9 cellular contexts compared by ENCODE assay signal in the genomic region with DNA sequence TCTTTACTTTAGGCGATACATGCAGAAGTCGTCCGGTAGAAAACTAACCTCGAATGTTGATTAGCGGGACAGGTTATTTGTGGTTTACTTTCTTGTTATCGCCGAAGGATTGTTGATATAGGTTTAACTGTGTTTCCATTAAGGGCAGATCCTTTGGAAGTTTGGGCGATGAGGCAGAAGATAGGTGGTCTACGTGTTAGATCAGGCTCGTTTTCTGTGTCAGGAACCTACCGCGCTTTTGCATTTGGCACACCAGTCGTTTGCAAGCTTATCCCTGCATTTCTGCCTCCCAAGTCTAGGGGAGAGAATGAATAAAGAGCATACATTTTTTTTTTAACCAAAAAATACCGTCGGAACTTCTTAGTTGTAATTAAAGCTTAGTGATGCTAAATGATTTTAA. TPM values are rescaled to one million over a fixed set of nuclear protein-coding genes. Genes with fewer than 3 reads are reported as not detected.
DNase-seq lines count a peak whose midpoint lies in the region; ATAC-seq and TF ChIP-seq lines count a peak whose summit lies in the region.
"Had no signal": no experiment of that assay in that cellular context is flagged by ENCODE, and none has a peak within 500 bp of the region (broad histone marks: within the 10 kb centered on the region; RNA-seq: fewer than 3 reads in every experiment).

No MANE protein-coding gene starts in this region.

- no peaks in the 10 kb centered on the region for H3K27me3 Mint-ChIP-seq in CD8-positive, alpha-beta memory T cell
- H3K27me3 Mint-ChIP-seq in HFFc6 (ENCODE audit: insufficient read depth), result peaks cover 13% of the 10 kb centered on the region; the same call in 1 of the 2 replicates

- no peak for ATAC-seq in GM21723 (IDR thresholded peaks at IDR 0.05; ENCODE audit: unreplicated experiment)
- no peak for ATAC-seq in GM18861 (IDR thresholded peaks at IDR 0.05; ENCODE audit: unreplicated experiment)

- peaks cover 21% of the 10 kb centered on the region for H3K4me1 ChIP-seq in CD8-positive, alpha-beta memory T cell (ENCODE audit: insufficient read depth, low read length)

- POLR2A ChIA-PET in CD8-positive, alpha-beta memory T cell (lab: Charles Lee), result interaction anchor here (0.9 kb wide), 1 partner anchor 244 kb away, joined by 6 read pairs; no protein-coding TSS in a partner anchor

- no peaks in the 10 kb centered on the region for H3K27me3 ChIP-seq in CD8-positive, alpha-beta memory T cell (ENCODE audit: insufficient read depth, low read length, poor library complexity, severe bottlenecking)
- H3K27me3 ChIP-seq: cardiac muscle cell had no signal

- H3K9me3 ChIP-seq in CD8-positive, alpha-beta memory T cell (ENCODE audit: low read length), result no peaks in the 10 kb centered on the region

- H3K36me3 ChIP-seq in CD8-positive, alpha-beta memory T cell (ENCODE audit: insufficient read depth, low read length), result no peaks in the 10 kb centered on the region
- H3K36me3 ChIP-seq: cardiac muscle cell had no signal

- H3K4me1 Mint-ChIP-seq in CD8-positive, alpha-beta memory T cell, result peaks cover 0 to 46% (median 0%) of the 10 kb centered on the region in 3 donors
- H3K4me1 Mint-ChIP-seq in HFFc6 (ENCODE audit: low read depth), result peaks cover 22% of the 10 kb centered on the region

- CTCF ChIA-PET in CD8-positive, alpha-beta memory T cell (lab: Charles Lee), result no interaction called here

- no peak for TF ChIP-seq CTCF in HFFc6 (IDR thresholded peaks at IDR 0.05)

- peaks cover 0 to 46% (median 0%) of the 10 kb centered on the region in 3 donors for H3K36me3 Mint-ChIP-seq in CD8-positive, alpha-beta memory T cell
- H3K36me3 Mint-ChIP-seq in HFFc6 (ENCODE audit: low read depth), result peaks cover 20% of the 10 kb centered on the region

- no peak for DNase-seq in CD8-positive, alpha-beta memory T cell
- no peak for DNase-seq in HFFc6
- peak; percentile 1 for DNase-seq in cerebellum (ENCODE audit: low spot score)
- DNase-seq in myocyte (ENCODE audit: low read depth), result peak; percentile 7
- no peak for DNase-seq in stimulated activated CD4-positive, alpha-beta T cell treated with anti-CD3 and anti-CD28 coated beads, Interleukin-2, amount 100 ng/mL, for 48 hours
- DNase-seq: MM.1S had no signal

- peak overlapping the region in 2 of 7 donors; percentile 99 for H3K4me3 Mint-ChIP-seq in CD8-positive, alpha-beta memory T cell
- H3K4me3 Mint-ChIP-seq in HFFc6, result peak overlapping the region; percentile 100

- H3K27ac ChIP-seq in CD8-positive, alpha-beta memory T cell (ENCODE audit: low read depth, low read length), result peak overlapping the region; percentile 100
- H3K27ac ChIP-seq: cardiac muscle cell had no signal

- H3K4me3 ChIP-seq in CD8-positive, alpha-beta memory T cell (ENCODE audit: low read length), result peak overlapping the region; percentile 100
- H3K4me3 ChIP-seq: cardiac muscle cell had no signal

- H3K9me3 Mint-ChIP-seq in CD8-positive, alpha-beta memory T cell, result no peaks in the 10 kb centered on the region
- peaks cover 10% of the 10 kb centered on the region for H3K9me3 Mint-ChIP-seq in HFFc6

- H3K27ac Mint-ChIP-seq in CD8-positive, alpha-beta memory T cell, result peak overlapping the region in 2 of 8 donors; percentile 99 to 100
- H3K27ac Mint-ChIP-seq in HFFc6, result peak overlapping the region; percentile 100

RNA-seq across cellular contexts. Expression of a gene that starts 1.2 kb away (rescaled TPM):
- total RNA-seq in CD8-positive, alpha-beta memory T cell, result 100 to 1,000 TPM in 1 of 2 experiments, 10 to 100 TPM in 1; 98.1 to 104 TPM
- not detected for polyA plus RNA-seq in CD8-positive, alpha-beta memory T cell
- total RNA-seq in HFFc6 (2021; fragmentation: NEBNext Ultra II Directional; extraction: Animal tissue kit (Norgen Biotek cat#: 25700)), result 10 to 100 TPM; 50.2 to 83.0 (median 53.2) TPM
- total RNA-seq in cerebellum (0.18 TPM), myocyte (53.1 and 56.7 TPM in 2 replicates)
- 30.1 TPM for polyA plus RNA-seq in myocyte (2012)
- total RNA-seq: cardiac muscle cell had no signal
- polyA plus RNA-seq: cardiac muscle cell had no signal

Comparison
In these comparisons a context has a peak if more than half of its experiments do, and no peak if none do; other contexts are left out.
1. DNase-seq: peak in cerebellum (single experiment) and myocyte (single experiment); none in CD8-positive, alpha-beta memory T cell (0 of 5), HFFc6 (single experiment) and stimulated activated CD4-positive, alpha-beta T cell treated with anti-CD3 and anti-CD28 coated beads, Interleukin-2, amount 100 ng/mL, for 48 hours (0 of 2).